2 cellular contexts compared by ENCODE assay signal in genomic region chr21:34651642-34652041, GRCh38.
A peak's percentile ranks its signal among the peaks of the same experiment; 100 is the strongest.
TF ChIP-seq lines count a peak whose summit lies in the region.

No MANE protein-coding gene starts in this region.

TF ChIP-seq in HepG2, 621 proteins besides CTCF, POLR2A, EP300 and RAD21:
- TF ChIP-seq CAMTA2 (CRISPR knock-in tag; IDR thresholded peaks at IDR 0.05; ENCODE audit: borderline replicate concordance): no peak
- TF ChIP-seq ZNF382 (CRISPR knock-in tag; IDR thresholded peaks at IDR 0.05; ENCODE audit: borderline replicate concordance): peak; percentile 89

TF ChIP-seq in HEK293, 187 proteins besides CTCF, POLR2A, EP300 and RAD21:
- TF ChIP-seq SETDB1 (IDR thresholded peaks at IDR 0.05; ENCODE audit: insufficient read length, low read length) (peak; percentile 89), ZFP37 (tag by site-specific recombination; IDR thresholded peaks at IDR 0.05) (no peak)
TF ChIP-seq in HEK293: peak in this region for 1.
